In the genomic region with DNA sequence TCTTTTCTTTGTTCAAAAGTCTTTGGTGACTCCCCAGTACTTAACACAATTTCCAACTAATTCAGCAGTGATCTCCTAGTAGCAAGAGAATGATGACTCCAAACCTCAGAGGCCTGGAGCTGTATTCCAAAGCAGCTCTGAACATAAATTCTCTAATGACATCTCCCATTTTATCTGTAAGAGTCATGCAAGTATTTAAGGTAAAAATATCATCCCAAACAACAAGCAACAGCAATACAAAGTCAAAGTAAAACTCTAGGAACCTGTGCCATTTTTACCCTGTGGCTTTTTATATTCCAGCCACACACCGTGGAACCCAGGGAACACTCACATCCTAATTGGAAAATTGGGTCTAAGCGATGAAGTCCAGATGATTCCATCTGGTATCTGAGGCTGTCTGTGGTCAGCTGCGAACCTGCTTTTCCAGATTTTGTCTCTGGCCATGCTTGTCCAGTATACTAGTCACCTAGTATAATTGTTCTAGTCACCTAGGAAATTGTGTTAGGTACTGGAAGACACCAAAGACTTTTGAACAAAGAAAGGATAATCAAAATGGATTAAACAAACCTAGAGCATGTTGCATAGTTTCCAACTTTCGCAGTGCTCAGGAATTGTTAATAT, we compare ENCODE assay signal across 1 cellular context.
TF ChIP-seq lines count a peak whose summit lies in the region.

No MANE protein-coding gene starts in this region.

TF ChIP-seq in GM23338, 12 proteins besides CTCF, POLR2A, EP300 and RAD21 (continued from another document):
- TF ChIP-seq, protein P1, sequence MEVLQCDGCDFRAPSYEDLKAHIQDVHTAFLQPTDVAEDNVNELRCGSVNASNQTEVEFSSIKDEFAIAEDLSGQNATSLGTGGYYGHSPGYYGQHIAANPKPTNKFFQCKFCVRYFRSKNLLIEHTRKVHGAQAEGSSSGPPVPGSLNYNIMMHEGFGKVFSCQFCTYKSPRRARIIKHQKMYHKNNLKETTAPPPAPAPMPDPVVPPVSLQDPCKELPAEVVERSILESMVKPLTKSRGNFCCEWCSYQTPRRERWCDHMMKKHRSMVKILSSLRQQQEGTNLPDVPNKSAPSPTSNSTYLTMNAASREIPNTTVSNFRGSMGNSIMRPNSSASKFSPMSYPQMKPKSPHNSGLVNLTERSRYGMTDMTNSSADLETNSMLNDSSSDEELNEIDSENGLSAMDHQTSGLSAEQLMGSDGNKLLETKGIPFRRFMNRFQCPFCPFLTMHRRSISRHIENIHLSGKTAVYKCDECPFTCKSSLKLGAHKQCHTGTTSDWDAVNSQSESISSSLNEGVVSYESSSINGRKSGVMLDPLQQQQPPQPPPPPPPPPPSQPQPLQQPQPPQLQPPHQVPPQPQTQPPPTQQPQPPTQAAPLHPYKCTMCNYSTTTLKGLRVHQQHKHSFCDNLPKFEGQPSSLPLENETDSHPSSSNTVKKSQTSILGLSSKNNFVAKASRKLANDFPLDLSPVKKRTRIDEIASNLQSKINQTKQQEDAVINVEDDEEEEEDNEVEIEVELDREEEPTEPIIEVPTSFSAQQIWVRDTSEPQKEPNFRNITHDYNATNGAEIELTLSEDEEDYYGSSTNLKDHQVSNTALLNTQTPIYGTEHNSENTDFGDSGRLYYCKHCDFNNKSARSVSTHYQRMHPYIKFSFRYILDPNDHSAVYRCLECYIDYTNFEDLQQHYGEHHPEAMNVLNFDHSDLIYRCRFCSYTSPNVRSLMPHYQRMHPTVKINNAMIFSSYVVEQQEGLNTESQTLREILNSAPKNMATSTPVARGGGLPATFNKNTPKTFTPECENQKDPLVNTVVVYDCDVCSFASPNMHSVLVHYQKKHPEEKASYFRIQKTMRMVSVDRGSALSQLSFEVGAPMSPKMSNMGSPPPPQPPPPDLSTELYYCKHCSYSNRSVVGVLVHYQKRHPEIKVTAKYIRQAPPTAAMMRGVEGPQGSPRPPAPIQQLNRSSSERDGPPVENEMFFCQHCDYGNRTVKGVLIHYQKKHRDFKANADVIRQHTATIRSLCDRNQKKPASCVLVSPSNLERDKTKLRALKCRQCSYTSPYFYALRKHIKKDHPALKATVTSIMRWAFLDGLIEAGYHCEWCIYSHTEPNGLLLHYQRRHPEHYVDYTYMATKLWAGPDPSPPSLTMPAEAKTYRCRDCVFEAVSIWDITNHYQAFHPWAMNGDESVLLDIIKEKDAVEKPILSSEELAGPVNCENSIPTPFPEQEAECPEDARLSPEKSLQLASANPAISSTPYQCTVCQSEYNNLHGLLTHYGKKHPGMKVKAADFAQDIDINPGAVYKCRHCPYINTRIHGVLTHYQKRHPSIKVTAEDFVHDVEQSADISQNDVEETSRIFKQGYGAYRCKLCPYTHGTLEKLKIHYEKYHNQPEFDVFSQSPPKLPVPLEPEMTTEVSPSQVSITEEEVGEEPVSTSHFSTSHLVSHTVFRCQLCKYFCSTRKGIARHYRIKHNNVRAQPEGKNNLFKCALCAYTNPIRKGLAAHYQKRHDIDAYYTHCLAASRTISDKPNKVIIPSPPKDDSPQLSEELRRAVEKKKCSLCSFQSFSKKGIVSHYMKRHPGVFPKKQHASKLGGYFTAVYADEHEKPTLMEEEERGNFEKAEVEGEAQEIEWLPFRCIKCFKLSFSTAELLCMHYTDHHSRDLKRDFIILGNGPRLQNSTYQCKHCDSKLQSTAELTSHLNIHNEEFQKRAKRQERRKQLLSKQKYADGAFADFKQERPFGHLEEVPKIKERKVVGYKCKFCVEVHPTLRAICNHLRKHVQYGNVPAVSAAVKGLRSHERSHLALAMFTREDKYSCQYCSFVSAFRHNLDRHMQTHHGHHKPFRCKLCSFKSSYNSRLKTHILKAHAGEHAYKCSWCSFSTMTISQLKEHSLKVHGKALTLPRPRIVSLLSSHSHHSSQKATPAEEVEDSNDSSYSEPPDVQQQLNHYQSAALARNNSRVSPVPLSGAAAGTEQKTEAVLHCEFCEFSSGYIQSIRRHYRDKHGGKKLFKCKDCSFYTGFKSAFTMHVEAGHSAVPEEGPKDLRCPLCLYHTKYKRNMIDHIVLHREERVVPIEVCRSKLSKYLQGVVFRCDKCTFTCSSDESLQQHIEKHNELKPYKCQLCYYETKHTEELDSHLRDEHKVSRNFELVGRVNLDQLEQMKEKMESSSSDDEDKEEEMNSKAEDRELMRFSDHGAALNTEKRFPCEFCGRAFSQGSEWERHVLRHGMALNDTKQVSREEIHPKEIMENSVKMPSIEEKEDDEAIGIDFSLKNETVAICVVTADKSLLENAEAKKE (CRISPR knock-in tag; IDR thresholded peaks at IDR 0.05), result no peak
- TF ChIP-seq STAT1 (IDR thresholded peaks at IDR 0.05; ENCODE audit: unreplicated experiment), result no peak
- TF ChIP-seq NANOG (IDR thresholded peaks at IDR 0.05; ENCODE audit: borderline replicate concordance), result no peak
- no peak for TF ChIP-seq JUNB (IDR thresholded peaks at IDR 0.05; ENCODE audit: unreplicated experiment)
- no peak for TF ChIP-seq ZNF114 (CRISPR knock-in tag; IDR thresholded peaks at IDR 0.05)
- no peak for TF ChIP-seq EZH2 (IDR thresholded peaks at IDR 0.05; ENCODE audit: low read depth, unreplicated experiment)
